ENCODE assay signal across 8 cellular contexts in the genomic region with DNA sequence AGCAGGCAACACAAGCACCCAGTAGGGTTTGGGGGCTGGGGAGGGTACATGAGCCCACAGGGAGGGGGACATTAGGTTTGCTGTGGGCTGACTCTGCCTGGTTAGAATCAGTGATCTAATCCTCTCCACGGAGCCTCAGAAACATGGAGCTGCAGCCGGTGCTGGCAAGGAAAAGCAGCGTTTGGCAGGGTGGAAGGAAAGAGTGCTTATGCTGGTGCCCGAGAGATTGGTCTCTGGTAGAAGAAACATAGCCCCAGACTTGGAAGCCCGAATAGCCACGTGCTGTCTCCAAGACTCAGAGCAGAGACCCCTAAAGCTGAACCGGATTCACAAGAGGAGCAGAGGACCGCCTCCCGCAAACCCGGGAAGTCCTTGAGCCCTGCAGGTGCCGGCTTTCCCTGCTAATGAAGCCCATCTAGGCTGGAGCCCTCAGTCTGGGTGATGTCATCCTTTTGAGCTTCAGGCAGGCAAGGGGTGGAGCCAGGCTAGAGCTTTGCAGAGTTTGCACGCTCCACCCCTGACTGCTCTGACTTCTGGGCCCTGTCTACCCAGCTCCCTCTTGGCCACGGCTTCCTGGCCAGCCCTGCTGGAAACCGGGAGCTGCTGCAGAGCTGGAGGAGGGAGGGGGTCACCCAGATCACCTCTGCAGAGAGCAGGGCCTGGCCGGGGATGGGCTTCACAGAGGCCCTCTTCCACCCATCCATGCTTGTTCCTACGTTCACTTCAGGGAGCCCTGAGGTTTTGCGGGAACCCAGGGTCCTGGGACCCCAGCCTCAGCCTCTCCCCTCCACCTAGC. TPM values are rescaled to one million over a fixed set of nuclear protein-coding genes. Genes with fewer than 3 reads are reported as not detected.
DNase-seq lines count a peak whose midpoint lies in the region; ATAC-seq and TF ChIP-seq lines count a peak whose summit lies in the region.

No MANE protein-coding gene starts in this region.

- peak overlapping the region; percentile 41 for H3K4me3 Mint-ChIP-seq in activated T-helper 17 cell treated with anti-CD3 and anti-CD28 coated beads, Interleukin-2, amount 50 U/mL, for 72 hours
- no peak overlapping the region for H3K4me3 Mint-ChIP-seq in stimulated activated memory B cell treated with anti-CD40 and anti-IgM and Interleukin-4, amounts not matched to agents 10 μg/mL and 1 μg/mL and 100 μg/mL, for 72 hours

- intact Hi-C loops in PC-3 (cut with micrococcal nuclease): no loop called here

- H3K36me3 ChIP-seq in HUES48 (ENCODE audit: control insufficient read depth, insufficient read depth, low read length) (no peaks in the 10 kb centered on the region), PC-3 (ENCODE audit: low read depth, low read length) (no peaks in the 10 kb centered on the region)

- no peaks in the 10 kb centered on the region for H3K79me2 ChIP-seq in PC-3 (ENCODE audit: low read length)

- peak overlapping the region; percentile 33 for H3K4me2 ChIP-seq in PC-3 (ENCODE audit: low read length)

- H3K27ac ChIP-seq in HUES48 (ENCODE audit: low read depth, low read length): peak overlapping the region; percentile 39
- H3K27ac ChIP-seq in PC-3 (ENCODE audit: low read length): no peak overlapping the region

- no peaks in the 10 kb centered on the region for H3F3A ChIP-seq in PC-3 (ENCODE audit: low read length, unreplicated experiment)

- peaks cover 4% of the 10 kb centered on the region for H3K27me3 Mint-ChIP-seq in activated T-helper 17 cell treated with anti-CD3 and anti-CD28 coated beads, Interleukin-2, amount 50 U/mL, for 72 hours
- peaks cover 42% of the 10 kb centered on the region for H3K27me3 Mint-ChIP-seq in stimulated activated memory B cell treated with anti-CD40 and anti-IgM and Interleukin-4, amounts not matched to agents 10 μg/mL and 1 μg/mL and 100 μg/mL, for 72 hours

- DNase-seq in AG09309 (ENCODE audit: low read depth) (peak; percentile 61), PC-3 (peak; percentile 62), fibroblast of mammary gland (ENCODE audit: low read depth) (peak; percentile 81), myocyte (ENCODE audit: low read depth) (peak; percentile 91)

- H3K9me3 ChIP-seq in HUES48 (ENCODE audit: control insufficient read depth, insufficient read depth, low read length) (no peaks in the 10 kb centered on the region), PC-3 (ENCODE audit: low read length) (no peaks in the 10 kb centered on the region)

- peaks cover 28% of the 10 kb centered on the region for H3K4me1 ChIP-seq in HUES48 (ENCODE audit: control insufficient read depth, insufficient read depth, low read length)
- H3K4me1 ChIP-seq in PC-3 (ENCODE audit: insufficient read depth, low read length): peaks cover 4% of the 10 kb centered on the region

- H2AFZ ChIP-seq in PC-3 (ENCODE audit: low read length): peak overlapping the region; percentile 54; the same call in 1 of the 2 replicates

- no TSS peak for BruUV-seq in PC-3 (replicated peaks; lab: Mats Ljungman, UMichigan)

- no peaks in the 10 kb centered on the region for H4K20me1 ChIP-seq in PC-3 (ENCODE audit: low read length)

- H3K27me3 ChIP-seq in HUES48 (ENCODE audit: control insufficient read depth, insufficient read depth, low read length) (peaks cover 12% of the 10 kb centered on the region; the same call in 1 of the 2 replicates), PC-3 (ENCODE audit: low read length) (peaks cover 25% of the 10 kb centered on the region)

- H3K4me1 Mint-ChIP-seq in activated T-helper 17 cell treated with anti-CD3 and anti-CD28 coated beads, Interleukin-2, amount 50 U/mL, for 72 hours: peaks cover 19% of the 10 kb centered on the region
- peaks cover 38% of the 10 kb centered on the region for H3K4me1 Mint-ChIP-seq in stimulated activated memory B cell treated with anti-CD40 and anti-IgM and Interleukin-4, amounts not matched to agents 10 μg/mL and 1 μg/mL and 100 μg/mL, for 72 hours

- no peaks in the 10 kb centered on the region for H3K36me3 Mint-ChIP-seq in activated T-helper 17 cell treated with anti-CD3 and anti-CD28 coated beads, Interleukin-2, amount 50 U/mL, for 72 hours (ENCODE audit: low read depth)
- no peaks in the 10 kb centered on the region for H3K36me3 Mint-ChIP-seq in stimulated activated memory B cell treated with anti-CD40 and anti-IgM and Interleukin-4, amounts not matched to agents 10 μg/mL and 1 μg/mL and 100 μg/mL, for 72 hours

- H3K9ac ChIP-seq in HUES48 (ENCODE audit: low read depth, low read length) (no peak overlapping the region; the same call in 1 of the 2 replicates), PC-3 (ENCODE audit: low read length) (no peak overlapping the region)

- POLR2A ChIA-PET in PC-3 (lab: Charles Lee; ENCODE audit: unreplicated experiment): no interaction called here

- CTCF ChIA-PET in PC-3 (lab: Charles Lee): no interaction called here

- H3K9me2 ChIP-seq in PC-3 (replicated peaks; ENCODE audit: low read length): no peaks in the 10 kb centered on the region

- H3K4me3 ChIP-seq in AG09309 (ENCODE audit: control insufficient read depth, low read depth, low read length) (peak overlapping the region; percentile 20), HUES48 (ENCODE audit: low read depth, low read length) (no peak overlapping the region), PC-3 (ENCODE audit: low read length) (no peak overlapping the region), fibroblast of mammary gland (ENCODE audit: control insufficient read depth, low read depth, low read length) (no peak overlapping the region)

- ATAC-seq in GM19455 (IDR thresholded peaks at IDR 0.05; ENCODE audit: unreplicated experiment) (peak; percentile 54), PC-3 (peak; percentile 86)
- ATAC-seq in activated T-helper 17 cell treated with anti-CD3 and anti-CD28 coated beads, Interleukin-2, amount 50 U/mL, for 72 hours (replicated peaks): peak; percentile 79
- ATAC-seq in stimulated activated memory B cell treated with anti-CD40 and anti-IgM and Interleukin-4, amounts not matched to agents 10 μg/mL and 1 μg/mL and 100 μg/mL, for 72 hours: peak; percentile 74

- no peaks in the 10 kb centered on the region for H3K9me3 Mint-ChIP-seq in activated T-helper 17 cell treated with anti-CD3 and anti-CD28 coated beads, Interleukin-2, amount 50 U/mL, for 72 hours
- no peaks in the 10 kb centered on the region for H3K9me3 Mint-ChIP-seq in stimulated activated memory B cell treated with anti-CD40 and anti-IgM and Interleukin-4, amounts not matched to agents 10 μg/mL and 1 μg/mL and 100 μg/mL, for 72 hours

- TF ChIP-seq CTCF in AG09309 (IDR thresholded peaks at IDR 0.05; ENCODE audit: control insufficient read depth, insufficient read depth, low read depth, low read length, missing control alignments) (no peak), PC-3 (conservative IDR thresholded peaks at IDR 0.05; ENCODE audit: low read depth, low read length) (no peak), fibroblast of mammary gland (conservative IDR thresholded peaks at IDR 0.05; ENCODE audit: control insufficient read depth, insufficient read depth, low read depth, low read length) (no peak)

- no peak overlapping the region for H3K27ac Mint-ChIP-seq in activated T-helper 17 cell treated with anti-CD3 and anti-CD28 coated beads, Interleukin-2, amount 50 U/mL, for 72 hours
- H3K27ac Mint-ChIP-seq in stimulated activated memory B cell treated with anti-CD40 and anti-IgM and Interleukin-4, amounts not matched to agents 10 μg/mL and 1 μg/mL and 100 μg/mL, for 72 hours: no peak overlapping the region

RNA-seq across cellular contexts. Expression of a gene that starts 35.0 kb away (rescaled TPM):
- total RNA-seq in PC-3 (2014; rRNA removed): 1.6 and 3.1 TPM in 2 replicates
- total RNA-seq in activated T-helper 17 cell treated with anti-CD3 and anti-CD28 coated beads, Interleukin-2, amount 50 U/mL, for 72 hours: 10 to 100 TPM in 1 of 2 donors, 1 to 10 TPM in 1; 7.6 to 26.2 TPM
- 173 and 229 TPM in 2 replicates for total RNA-seq in myocyte
- polyA plus RNA-seq in myocyte (2012): 101 TPM
